ENCODE assay signal across 9 cellular contexts in the genomic region with DNA sequence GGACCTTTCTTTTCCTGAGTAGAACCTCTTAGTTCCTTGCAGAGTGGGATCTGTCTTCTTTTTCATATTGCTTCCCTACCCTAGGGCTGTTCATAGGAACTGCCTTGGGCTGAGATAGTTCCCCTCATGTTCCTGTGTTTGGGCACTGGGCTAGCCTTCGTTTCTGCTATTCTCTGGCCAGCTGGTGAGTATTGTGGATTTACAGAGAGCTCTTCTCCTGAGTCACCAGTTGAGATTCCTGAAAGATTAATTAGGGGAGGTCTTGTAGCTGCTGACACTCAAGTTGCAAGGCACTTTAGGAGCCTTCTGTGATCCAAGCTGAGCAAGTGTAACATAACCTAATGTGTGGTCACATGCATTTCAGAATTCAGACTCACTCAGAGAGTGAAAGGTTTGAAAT. TPM values are rescaled to one million over a fixed set of nuclear protein-coding genes. Genes with fewer than 3 reads are reported as not detected.
DNase-seq lines count a peak whose midpoint lies in the region; ATAC-seq lines count a peak whose summit lies in the region.
"Had no signal": no experiment of that assay in that cellular context is flagged by ENCODE, and none has a peak within 500 bp of the region (broad histone marks: within the 10 kb centered on the region; RNA-seq: fewer than 3 reads in every experiment).

No MANE protein-coding gene starts in this region.

- no peak overlapping the region for H3K4me3 Mint-ChIP-seq in T-cell

- H3K27me3 Mint-ChIP-seq in T-cell, result no peaks in the 10 kb centered on the region

- CTCF ChIA-PET in T-cell (lab: Charles Lee), result no interaction called here

- H3K36me3 ChIP-seq in skeletal muscle satellite cell (ENCODE audit: insufficient read depth, low read length), result peaks cover 81% of the 10 kb centered on the region

- peak; percentile 4 for DNase-seq in NCI-H2227 (lab: John Stamatoyannopoulos, UW; ENCODE audit: unreplicated experiment)
- no peak for DNase-seq in NCI-H2227 treated with DMSO at 0.1 percent for 48 hours (lab: John Stamatoyannopoulos, UW)
- DNase-seq in T-cell, result no peak
- DNase-seq in glomerular visceral epithelial cell (ENCODE audit: extremely low spot score), result peak; percentile 85
- no peak for DNase-seq in NCI-H345 treated with DMSO at 0.1 percent for 48 hours (lab: John Stamatoyannopoulos, UW; ENCODE audit: unreplicated experiment)
- DNase-seq: activated T-cell treated with anti-CD3 and anti-CD28 coated beads, Interleukin-2, amount 50 U/mL, for 48 hours had no signal

- no peaks in the 10 kb centered on the region for H3K27me3 ChIP-seq in skeletal muscle satellite cell (ENCODE audit: control insufficient read depth, insufficient read depth, low read length)

- H3K4me3 ChIP-seq in skeletal muscle satellite cell (ENCODE audit: low read length), result no peak overlapping the region

- POLR2A ChIA-PET in T-cell (lab: Charles Lee), result interaction anchor here (0.9 to 1.1 kb wide), 2 partner anchors 23 to 51 kb away, joined by 3 to 4 read pairs; no protein-coding TSS in a partner anchor

- H3K4me1 Mint-ChIP-seq in T-cell, result peaks cover 65 to 69% (median 67%) of the 10 kb centered on the region in 3 donors

- H3K4me2 ChIP-seq in skeletal muscle satellite cell (ENCODE audit: low read length), result peak overlapping the region; percentile 23

- H3K9me3 Mint-ChIP-seq in T-cell, result no peaks in the 10 kb centered on the region

- peaks cover 22% of the 10 kb centered on the region for H3K4me1 ChIP-seq in skeletal muscle satellite cell (ENCODE audit: control insufficient read depth, insufficient read depth, low read length)

- peak in 1 of 4 experiments; percentile 26 for ATAC-seq in T-cell (replicated peaks in 1 of 4)
- no peak for ATAC-seq in HG03565 (IDR thresholded peaks at IDR 0.05; ENCODE audit: unreplicated experiment)
- no peak for ATAC-seq in HG03460 (IDR thresholded peaks at IDR 0.05; ENCODE audit: unreplicated experiment)

- H3K9me3 ChIP-seq in skeletal muscle satellite cell (replicated peaks; ENCODE audit: low read length), result no peaks in the 10 kb centered on the region

- no peak overlapping the region for H3K9ac ChIP-seq in skeletal muscle satellite cell (ENCODE audit: low read depth, low read length)

- peaks cover 78% of the 10 kb centered on the region for H3K36me3 Mint-ChIP-seq in T-cell

- H3K27ac Mint-ChIP-seq in T-cell, result peak overlapping the region; percentile 28 to 29

RNA-seq across cellular contexts. Expression of a gene that starts 30.7 kb away (rescaled TPM):
- total RNA-seq in T-cell, result 100 to 1,000 TPM; 231 to 506 (median 266) TPM
- 46.5 and 60.8 TPM in 2 replicates for total RNA-seq in skeletal muscle satellite cell (2012; rRNA removed)

Comparison
In these comparisons a context has a peak if more than half of its experiments do, and no peak if none do; other contexts are left out.
1. DNase-seq: peak in NCI-H2227 (single experiment) and glomerular visceral epithelial cell (single experiment); none in NCI-H2227 treated with DMSO at 0.1 percent for 48 hours (single experiment), T-cell (0 of 34) and NCI-H345 treated with DMSO at 0.1 percent for 48 hours (single experiment).